In genomic region chr14:76050250-76050649, GRCh38 we compare ENCODE assay signal across 12 cellular contexts.
"Had no signal": no experiment of that assay in that cellular context is flagged by ENCODE, and none has a peak within 500 bp of the region (broad histone marks: within the 10 kb centered on the region; RNA-seq: fewer than 3 reads in every experiment).

No MANE protein-coding gene starts in this region.

- DNase-seq: left cardiac atrium, left lung, left ventricle myocardium superior, lower lobe of right lung had no signal

- H3K4me1 ChIP-seq: foreskin keratinocyte, left lung, lower lobe of right lung had no signal

- H3K9me3 ChIP-seq: esophagus muscularis mucosa, gastroesophageal sphincter, heart left ventricle, left lung, lower lobe of right lung, mucosa of descending colon had no signal

- H3K27ac ChIP-seq: coronary artery, dorsolateral prefrontal cortex, esophagus muscularis mucosa, foreskin keratinocyte, gastroesophageal sphincter, heart left ventricle, hepatocyte, left lung, lower lobe of right lung had no signal

- H3K27me3 ChIP-seq: dorsolateral prefrontal cortex, esophagus muscularis mucosa, foreskin keratinocyte, gastroesophageal sphincter, heart left ventricle, hepatocyte, left lung had no signal

- H3K36me3 ChIP-seq: gastroesophageal sphincter, left lung, lower lobe of right lung had no signal

- H3K4me3 ChIP-seq: coronary artery, dorsolateral prefrontal cortex, esophagus muscularis mucosa, gastroesophageal sphincter, heart left ventricle, hepatocyte, left lung, lower lobe of right lung, mucosa of descending colon had no signal
